9 cellular contexts compared by ENCODE assay signal in genomic region chr18:78414302-78414701, GRCh38.
"Had no signal": no experiment of that assay in that cellular context is flagged by ENCODE, and none has a peak within 500 bp of the region (broad histone marks: within the 10 kb centered on the region; RNA-seq: fewer than 3 reads in every experiment).

No MANE protein-coding gene starts in this region.

- DNase-seq: GM23248, GOT3, H7, H9, HCEC 1CT, HFFc6 had no signal

- H3K36me3 ChIP-seq: HAP-1 had no signal

- H3K4me3 Mint-ChIP-seq: GM23338, H9, HFFc6 had no signal

- H3K4me3 ChIP-seq: GM23248, GM23338, HAP-1 had no signal

- H3K9me3 ChIP-seq: HAP-1 had no signal

- ATAC-seq: GM23338, HCT116 had no signal

- H3K4me1 ChIP-seq: HAP-1 had no signal

- H3K27ac Mint-ChIP-seq: GM23338, H9, HFFc6 had no signal

- H3K27ac ChIP-seq: GM23248 had no signal

- H3K4me1 Mint-ChIP-seq: GM23338, H9 had no signal

- H3K9me3 Mint-ChIP-seq: H9 had no signal
